16 cellular contexts compared by ENCODE assay signal in genomic region chr11:119996556-119996955, GRCh38.
DNase-seq lines count a peak whose midpoint lies in the region; ATAC-seq and TF ChIP-seq lines count a peak whose summit lies in the region.
"Had no signal": no experiment of that assay in that cellular context is flagged by ENCODE, and none has a peak within 500 bp of the region (broad histone marks: within the 10 kb centered on the region; RNA-seq: fewer than 3 reads in every experiment).

No MANE protein-coding gene starts in this region.

- H2AFZ ChIP-seq in mammary epithelial cell (ENCODE audit: low read depth, low read length) (no peak overlapping the region), trophoblast cell (ENCODE audit: insufficient read depth, low read length, poor library complexity) (no peak overlapping the region)

- H3K4me1 ChIP-seq in breast epithelium (peaks cover 4% of the 10 kb centered on the region in 2 donors), mammary epithelial cell (ENCODE audit: insufficient read depth, low read length) (peaks cover 16% of the 10 kb centered on the region), trophoblast cell (ENCODE audit: control insufficient read depth in 1 of 2, insufficient read depth in 2 of 2, low read length in 2 of 2) (peaks cover 0 to 7% of the 10 kb centered on the region in 2 experiments)
- H3K4me1 ChIP-seq: A549 had no signal

- BruUV-seq in mammary epithelial cell (replicated peaks; lab: Mats Ljungman, UMichigan), result no TSS peak

- H3K4ac ChIP-seq in trophoblast cell (ENCODE audit: low read depth, low read length), result no peak overlapping the region

- no peaks in the 10 kb centered on the region for H4K20me1 ChIP-seq in mammary epithelial cell (ENCODE audit: insufficient read depth, low read length)
- H4K20me1 ChIP-seq: BLaER1 treated with 17β-estradiol and CSF1 and Interleukin-3, amounts not matched to agents 10 nM and 100 nM had no signal

- 50% methylated on average over 4 of the region's 5 CpGs for WGBS in mammary epithelial cell (ENCODE audit: low coverage, missing lambda C conversion rate)
- WGBS in trophoblast cell (ENCODE audit: extremely low coverage, insufficient coverage, insufficient read length), result no CpG with 5 or more reads among the region's 5 CpGs

- H2BK12ac ChIP-seq in trophoblast cell (ENCODE audit: low read length), result no peak overlapping the region

- CTCF ChIA-PET in mammary epithelial cell (lab: Charles Lee; ENCODE audit: low non-redundant PET), result no interaction called here

- ATAC-seq in GM19023 (IDR thresholded peaks at IDR 0.05; ENCODE audit: unreplicated experiment) (no peak), GM19351 (IDR thresholded peaks at IDR 0.05; ENCODE audit: unreplicated experiment) (no peak)
- ATAC-seq: A549; CD8-positive, alpha-beta T cell had no signal

- H3K4me3 ChIP-seq in breast epithelium, result no peak overlapping the region
- no peak overlapping the region for H3K4me3 ChIP-seq in mammary epithelial cell (replicated peaks in 1 of 3; ENCODE audit: insufficient read depth in 1 of 3, low read depth in 2 of 3, low read length in 3 of 3)
- H3K4me3 ChIP-seq in trophoblast cell (ENCODE audit: low read depth, low read length), result no peak overlapping the region
- H3K4me3 ChIP-seq: A549; BLaER1 treated with 17β-estradiol and CSF1 and Interleukin-3, amounts not matched to agents 10 nM and 100 nM had no signal

- no peak overlapping the region for H2AK5ac ChIP-seq in trophoblast cell (ENCODE audit: low read length)

- H4K8ac ChIP-seq in trophoblast cell (ENCODE audit: low read depth, low read length), result no peak overlapping the region

- intact Hi-C loops in breast epithelium (cut with DNase I; ENCODE audit: low total_unique reads), result loop anchor here (5.0 kb wide), 1 partner anchor 534 kb away; no protein-coding TSS in a partner anchor
- intact Hi-C loops in mammary epithelial cell (cut with micrococcal nuclease), result loop anchor here (5.0 to 10.0 kb wide), 4 partner anchors 242 to 514 kb away; partner anchors contain the start of gene NECTIN1

- H3K9me3 ChIP-seq in breast epithelium, result no peaks in the 10 kb centered on the region
- no peaks in the 10 kb centered on the region for H3K9me3 ChIP-seq in mammary epithelial cell (replicated peaks; ENCODE audit: insufficient read depth, low read length)
- H3K9me3 ChIP-seq in trophoblast cell (ENCODE audit: insufficient read depth, low read depth, low read length), result no peaks in the 10 kb centered on the region
- H3K9me3 ChIP-seq: A549; BLaER1 treated with 17β-estradiol and CSF1 and Interleukin-3, amounts not matched to agents 10 nM and 100 nM; Caco-2 had no signal

- H3K27ac ChIP-seq in breast epithelium (peak overlapping the region; percentile 69), mammary epithelial cell (ENCODE audit: insufficient read depth, low read depth, low read length) (no peak overlapping the region), trophoblast cell (ENCODE audit: low read depth, low read length) (no peak overlapping the region), temporal lobe (ENCODE audit: low read depth, low read length) (peak overlapping the region; percentile 31)
- H3K27ac ChIP-seq: 22Rv1; A549; BLaER1 treated with 17β-estradiol and CSF1 and Interleukin-3, amounts not matched to agents 10 nM and 100 nM; C4-2B had no signal

- H3K79me2 ChIP-seq in mammary epithelial cell (ENCODE audit: insufficient read depth, low read length), result no peaks in the 10 kb centered on the region
- no peaks in the 10 kb centered on the region for H3K79me2 ChIP-seq in trophoblast cell (ENCODE audit: control insufficient read depth, insufficient read depth, low read length, poor library complexity)

- H3K4me2 ChIP-seq in mammary epithelial cell (ENCODE audit: insufficient read depth, low read depth, low read length), result no peak overlapping the region
- no peak overlapping the region for H3K4me2 ChIP-seq in trophoblast cell (ENCODE audit: low read length)
- H3K4me2 ChIP-seq: A549; BLaER1 treated with 17β-estradiol and CSF1 and Interleukin-3, amounts not matched to agents 10 nM and 100 nM had no signal

- no peak overlapping the region for H4K91ac ChIP-seq in trophoblast cell (ENCODE audit: low read depth, low read length)

- no peak for TF ChIP-seq CTCF in breast epithelium (IDR thresholded peaks at IDR 0.05)
- no peak for TF ChIP-seq CTCF in mammary epithelial cell (conservative IDR thresholded peaks at IDR 0.05 in 1 of 2, IDR thresholded peaks at IDR 0.05 in 1 of 2; ENCODE audit: extremely low read depth in 1 of 2, insufficient read depth in 1 of 2, low read depth in 1 of 2, low read length in 2 of 2)

- no peak for DNase-seq in breast epithelium (ENCODE audit: low spot score in 2 of 2)
- DNase-seq in mammary epithelial cell, result no peak
- no peak for DNase-seq in trophoblast cell
- DNase-seq: AML-193; Calu3; CD4-positive, alpha-beta T cell; CD8-positive, alpha-beta T cell; GF-D8 had no signal

- H3K79me1 ChIP-seq in trophoblast cell (ENCODE audit: low read length), result peaks cover 1% of the 10 kb centered on the region

- H2BK5ac ChIP-seq in trophoblast cell (ENCODE audit: low read depth, low read length, poor library complexity), result no peak overlapping the region

- no peak overlapping the region for H3K23ac ChIP-seq in trophoblast cell (ENCODE audit: low read length)

- dilution Hi-C loops in mammary epithelial cell (cut with HindIII; ENCODE audit: low sequenced_read_pairs), result no loop called here

- H2BK120ac ChIP-seq in trophoblast cell (ENCODE audit: insufficient read depth, low read length, poor library complexity), result no peak overlapping the region

- no peak overlapping the region for H3K14ac ChIP-seq in trophoblast cell (ENCODE audit: low read length)

- in situ Hi-C loops in mammary epithelial cell (cut with MboI; ENCODE audit: low sequenced_read_pairs in 2 of 2), result loop anchor here in 1 of 2 donors (25.0 kb wide), 1 partner anchor 234 kb away; no protein-coding TSS in a partner anchor

- H3K18ac ChIP-seq in trophoblast cell (ENCODE audit: low read length), result no peak overlapping the region

- H4K12ac ChIP-seq in trophoblast cell (ENCODE audit: low read depth, low read length), result no peak overlapping the region

- H3K27me3 ChIP-seq in breast epithelium (no peaks in the 10 kb centered on the region), mammary epithelial cell (ENCODE audit: insufficient read depth, low read length) (no peaks in the 10 kb centered on the region), trophoblast cell (ENCODE audit: insufficient read depth, low read length) (no peaks in the 10 kb centered on the region)
- H3K27me3 ChIP-seq: BLaER1 treated with 17β-estradiol and CSF1 and Interleukin-3, amounts not matched to agents 10 nM and 100 nM had no signal

- no peak for TF ChIP-seq POLR2A in breast epithelium (IDR thresholded peaks at IDR 0.05)

- H3K36me3 ChIP-seq in breast epithelium (no peaks in the 10 kb centered on the region), mammary epithelial cell (ENCODE audit: insufficient read depth, low read length) (no peaks in the 10 kb centered on the region), trophoblast cell (ENCODE audit: control insufficient read depth in 1 of 2, insufficient read depth in 2 of 2, low read length in 2 of 2) (no peaks in the 10 kb centered on the region)
- H3K36me3 ChIP-seq: BLaER1 treated with 17β-estradiol and CSF1 and Interleukin-3, amounts not matched to agents 10 nM and 100 nM had no signal

- H3K9ac ChIP-seq in mammary epithelial cell (ENCODE audit: insufficient read depth, low read length), result no peak overlapping the region
- peak overlapping the region; percentile 1 for H3K9ac ChIP-seq in trophoblast cell (ENCODE audit: low read length)
- H3K9ac ChIP-seq: BLaER1 treated with 17β-estradiol and CSF1 and Interleukin-3, amounts not matched to agents 10 nM and 100 nM had no signal

Comparison
In these comparisons a context has a peak if more than half of its experiments do, and no peak if none do; other contexts are left out.
1. H3K27ac ChIP-seq: peak in breast epithelium (2 of 2) and temporal lobe (single experiment); none in mammary epithelial cell (single experiment) and trophoblast cell (single experiment).